27 cellular contexts compared by ENCODE assay signal in the genomic region with DNA sequence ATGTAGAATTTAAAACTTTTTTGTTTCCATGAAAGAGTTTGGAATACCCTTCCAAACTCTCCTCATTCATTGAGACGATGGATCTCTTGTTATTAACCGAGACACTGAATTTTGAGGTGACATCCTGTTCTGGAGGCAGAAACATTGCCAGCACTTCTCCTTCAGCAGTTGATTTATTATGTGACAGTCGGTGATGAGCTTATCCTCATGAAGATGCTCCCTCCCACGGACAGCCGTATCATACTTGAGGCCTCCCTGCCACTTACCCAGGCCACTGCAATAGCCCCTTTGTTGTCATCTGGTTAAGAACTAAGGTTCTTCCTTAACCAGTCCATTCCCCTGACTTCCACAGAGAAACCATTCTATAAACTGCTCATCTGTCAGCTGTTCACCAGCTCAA.
"Had no signal": no experiment of that assay in that cellular context is flagged by ENCODE, and none has a peak within 500 bp of the region (broad histone marks: within the 10 kb centered on the region; RNA-seq: fewer than 3 reads in every experiment).

No MANE protein-coding gene starts in this region.

- H3K27ac ChIP-seq: epithelial cell of prostate, esophagus squamous epithelium, left lung, lower lobe of right lung, neutrophil, ovary, right lobe of liver, skin epidermis, uterus had no signal

- H3K4me3 ChIP-seq: esophagus squamous epithelium, left lung, lower lobe of right lung, ovary, right lobe of liver, skin epidermis, uterus had no signal

- ATAC-seq: activated CD4-positive, alpha-beta T cell treated with anti-CD3 and anti-CD28 coated beads for 36 hours; activated T-cell treated with anti-CD3 and anti-CD28 coated beads, Interleukin-2, amount 50 U/mL, for 72 hours; left lung; lower lobe of right lung; natural killer cell; right lobe of liver; stimulated activated naive CD8-positive, alpha-beta T cell treated with anti-CD3 and anti-CD28 coated beads, Interleukin-15, Interleukin-2, amounts not matched to agents 100 U/mL and 50 U/mL, for 24 hours; T-helper 17 cell had no signal

- DNase-seq: activated CD4-positive, alpha-beta T cell treated with anti-CD3 and anti-CD28 coated beads for 36 hours; activated CD4-positive, alpha-beta T cell treated with anti-CD3 and anti-CD28 coated beads, Interleukin-2, amount 50 U/mL, for 4 hours; activated CD4-positive, CD25-positive, alpha-beta regulatory T cell; activated effector memory CD4-positive, alpha-beta T cell treated with Interleukin-2 at 50 U/mL for 16 hours; activated naive CD4-positive, alpha-beta T cell treated with Interleukin-2 at 50 U/mL for 16 hours; activated T-cell treated with anti-CD3 and anti-CD28 coated beads for 4 hours; activated T-cell treated with anti-CD3 and anti-CD28 coated beads, Interleukin-2, amount 50 U/mL, for 72 hours; anterior cingulate cortex; effector CD8-positive, alpha-beta T cell; esophagus squamous epithelium; foreskin melanocyte; kidney glomerular epithelial cell; left lung; lower lobe of right lung; mesenchymal stem cell; natural killer cell; ovary; right lobe of liver; stimulated activated CD4-positive, alpha-beta T cell treated with anti-CD3 and anti-CD28 coated beads, Interleukin-12 subunit alpha, Interleukin-12 subunit beta, amount 100 ng/mL, for 4 hours; stimulated activated CD4-positive, alpha-beta T cell treated with anti-CD3 and anti-CD28 coated beads, Interleukin-4, amount 100 ng/mL, for 1 hour; stimulated activated naive CD8-positive, alpha-beta T cell treated with anti-CD3 and anti-CD28 coated beads, Interleukin-15, Interleukin-2, amounts not matched to agents 100 U/mL and 50 U/mL, for 24 hours; T-helper 17 cell; T1000; uterus had no signal

- H3K27me3 ChIP-seq: esophagus squamous epithelium, left lung, neutrophil, ovary, right lobe of liver, uterus had no signal

- H3K36me3 ChIP-seq: esophagus squamous epithelium, left lung, lower lobe of right lung, neutrophil, ovary, right lobe of liver, uterus had no signal

- H3K4me1 ChIP-seq: esophagus squamous epithelium, left lung, lower lobe of right lung, right lobe of liver, uterus had no signal

- H3K9me3 ChIP-seq: esophagus squamous epithelium, left lung, lower lobe of right lung, neutrophil, ovary, right lobe of liver, uterus had no signal
